10 cellular contexts compared by ENCODE assay signal in the genomic region with DNA sequence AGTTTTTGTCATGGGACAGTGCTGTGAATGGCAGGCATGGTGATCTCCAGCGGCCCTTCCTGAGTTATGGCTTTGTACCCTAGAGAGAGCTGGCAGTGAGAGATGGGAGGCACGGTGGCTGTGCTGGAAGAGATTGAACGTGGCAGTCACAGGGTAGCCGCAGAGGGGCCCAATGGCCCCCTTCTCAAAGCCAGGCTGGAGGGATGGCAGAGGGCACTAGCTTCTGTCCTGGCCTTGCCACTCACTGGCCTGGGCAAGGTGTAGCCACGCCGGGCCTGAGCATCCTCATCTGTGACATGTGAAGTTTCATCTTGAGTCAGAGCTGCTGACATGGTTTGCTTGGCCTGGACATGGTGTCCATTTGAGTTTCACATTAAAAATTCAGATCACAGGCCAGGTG. TPM values are rescaled to one million over a fixed set of nuclear protein-coding genes. Genes with fewer than 3 reads are reported as not detected.
DNase-seq lines count a peak whose midpoint lies in the region; ATAC-seq and TF ChIP-seq lines count a peak whose summit lies in the region.
"Had no signal": no experiment of that assay in that cellular context is flagged by ENCODE, and none has a peak within 500 bp of the region (broad histone marks: within the 10 kb centered on the region; RNA-seq: fewer than 3 reads in every experiment).

No MANE protein-coding gene starts in this region.

- intact Hi-C loops in gastrocnemius medialis (cut with DNase I; ENCODE audit: low total_unique reads) = loop anchor here (10.0 kb wide), 1 partner anchor 340 kb away; the partner anchor contains the start of gene NUPR1

- H3K4me1 ChIP-seq in gastrocnemius medialis = peaks cover 28 to 45% of the 10 kb centered on the region in 2 donors
- H3K4me1 ChIP-seq: BE2C had no signal

- ATAC-seq in gastrocnemius medialis = no peak

- in situ Hi-C loops in gastrocnemius medialis (cut with MboI; ENCODE audit: low sequenced_read_pairs in 4 of 4) = loop anchor here in 1 of 4 donors (10.0 kb wide), 1 partner anchor 70 kb away; no protein-coding TSS in a partner anchor

- peaks cover 16% of the 10 kb centered on the region for H3K36me3 ChIP-seq in H7 (replicated peaks; ENCODE audit: control insufficient read depth, insufficient read depth, low read length)
- peaks cover 0 to 37% of the 10 kb centered on the region in 2 donors for H3K36me3 ChIP-seq in gastrocnemius medialis

- H3K4me3 ChIP-seq in H7 (ENCODE audit: insufficient read depth, low read depth, low read length) (no peak overlapping the region), gastrocnemius medialis (no peak overlapping the region)

- H3K27ac ChIP-seq in RWPE1 = peak overlapping the region; percentile 64
- peak overlapping the region; percentile 83 to 92 (median 90) for H3K27ac ChIP-seq in gastrocnemius medialis
- H3K27ac ChIP-seq: C4-2B had no signal

- DNase-seq in H7 = peak; percentile 24
- no peak for DNase-seq in RWPE1 (ENCODE audit: low spot score)
- DNase-seq in gastrocnemius medialis = no peak
- DNase-seq in stimulated activated naive CD4-positive, alpha-beta T cell (lab: John Stamatoyannopoulos, UW) = no peak
- DNase-seq in NCI-H187 (lab: John Stamatoyannopoulos, UW) = no peak
- DNase-seq: BE2C; CD4-positive, alpha-beta memory T cell; DMS79; KG1 had no signal

- CTCF ChIA-PET in RWPE1 (lab: Yijun Ruan, JAX) = interaction anchor here (0.5 to 1.9 kb wide), 4 partner anchors 9 to 71 kb away, joined by 3 to 10 read pairs (median 6); partner anchors contain the start of gene SH2B1

- H3K27me3 ChIP-seq in H7 (ENCODE audit: control insufficient read depth, insufficient read depth, low read length) = peaks cover 2% of the 10 kb centered on the region; the same call in 1 of the 2 replicates
- H3K27me3 ChIP-seq in gastrocnemius medialis = no peaks in the 10 kb centered on the region
- H3K27me3 ChIP-seq: BE2C had no signal

- POLR2A ChIA-PET in RWPE1 (lab: Yijun Ruan, JAX; ENCODE audit: low non-redundant PET) = interaction anchor here (1.4 kb wide), 1 partner anchor 11 kb away, joined by 3 read pairs; the partner anchor contains the start of gene SH2B1

- no peak for TF ChIP-seq POLR2A in gastrocnemius medialis (IDR thresholded peaks at IDR 0.05)

- no peaks in the 10 kb centered on the region for H3K9me3 ChIP-seq in gastrocnemius medialis
- H3K9me3 ChIP-seq: BE2C had no signal

- TF ChIP-seq CTCF in RWPE1 (conservative IDR thresholded peaks at IDR 0.05; ENCODE audit: low read depth) (no peak), gastrocnemius medialis (IDR thresholded peaks at IDR 0.05 in 4 of 5, conservative IDR thresholded peaks at IDR 0.05 in 1 of 5) (no peak)

RNA-seq across cellular contexts. Expression of gene ATP2A1, which starts 3.9 kb away (rescaled TPM):
- 0.10 and 1.0 TPM in 2 replicates for total RNA-seq in H7 (2014; rRNA removed; shearing (Covaris generic))
- total RNA-seq in gastrocnemius medialis = 100 to 1,000 TPM; 380 to 909 (median 764) TPM

RNA-seq across cellular contexts. Expression of gene SH2B1, which starts 10.8 kb away (rescaled TPM):
- total RNA-seq in H7 (2014; rRNA removed; shearing (Covaris generic)) = 38.9 and 40.0 TPM in 2 replicates
- 10 to 100 TPM; 13.9 to 28.5 (median 20.6) TPM for total RNA-seq in gastrocnemius medialis

RNA-seq across cellular contexts. Expression of gene TUFM, which starts 28.3 kb away (rescaled TPM):
- total RNA-seq in H7 (2014; rRNA removed; shearing (Covaris generic)) = 299 and 301 TPM in 2 replicates
- 100 to 1,000 TPM; 140 to 196 (median 167) TPM for total RNA-seq in gastrocnemius medialis

RNA-seq across cellular contexts. Expression of gene RABEP2, which starts 50.6 kb away (rescaled TPM):
- 13.3 and 17.3 TPM in 2 replicates for total RNA-seq in H7 (2014; rRNA removed; shearing (Covaris generic))
- total RNA-seq in gastrocnemius medialis = 10 to 100 TPM in 1 of 4 donors, 1 to 10 TPM in 3; 2.9 to 13.9 (median 6.4) TPM

RNA-seq across cellular contexts. Expression of gene ATXN2L, which starts 51.6 kb away (rescaled TPM):
- 77.9 and 88.4 TPM in 2 replicates for total RNA-seq in H7 (2014; rRNA removed; shearing (Covaris generic))
- total RNA-seq in gastrocnemius medialis = 10 to 100 TPM; 24.0 to 68.6 (median 47.7) TPM

Comparison
In these comparisons a context has a peak if more than half of its experiments do, and no peak if none do; other contexts are left out.
1. RNA of gene ATP2A1, which starts 3.9 kb away (total RNA-seq): 380 to 909 TPM in gastrocnemius medialis; 0.10 to 1.0 TPM in H7; every median in the first group is over 100 times any median in the second.